8 cellular contexts compared by ENCODE assay signal in genomic region chr4:68349361-68350360, GRCh38. TPM values are rescaled to one million over a fixed set of nuclear protein-coding genes. Genes with fewer than 3 reads are reported as not detected.
DNase-seq lines count a peak whose midpoint lies in the region; ATAC-seq, FAIRE-seq and TF ChIP-seq lines count a peak whose summit lies in the region.

Gene YTHDC1 (minus strand): TSS chr4:68350090. CDS start chr4:68349753, 337 bp downstream.

- H3K4me2 ChIP-seq in OCI-LY7 (ENCODE audit: low read length) (peak within 1 kb of the TSS; percentile 86), endothelial cell of umbilical vein (ENCODE audit: insufficient read depth, low read length) (peak within 1 kb of the TSS; percentile 98)

- DNase-seq in DMS 273 (lab: John Stamatoyannopoulos, UW; ENCODE audit: unreplicated experiment) (peak; percentile 96), HuH-7.5 (ENCODE audit: low spot score) (peak; percentile 85), OCI-LY7 (ENCODE audit: low spot score) (peak; percentile 95), activated T-cell treated with anti-CD3 and anti-CD28 coated beads for 1 hour (ENCODE audit: low read depth) (peak; percentile 91), endothelial cell of umbilical vein (ENCODE audit: low read depth, low spot score) (peak; percentile 98), midbrain (lab: John Stamatoyannopoulos, UW) (peak; percentile 96)
- DNase-seq in stimulated activated CD8-positive, alpha-beta memory T cell treated with anti-CD3 and anti-CD28 coated beads, Interleukin-2, amount 100 ng/mL, for 1 hour (ENCODE audit: low read depth in 2 of 2) = peak; percentile 88 to 92

- dilution Hi-C loops in endothelial cell of umbilical vein (cut with MboI; ENCODE audit: extremely low pct_ligation_motif_present, low sequenced_read_pairs) = no loop called here

- BruUV-seq in OCI-LY7 (replicated peaks; lab: Mats Ljungman, UMichigan) (no TSS peak), endothelial cell of umbilical vein (replicated peaks; lab: Mats Ljungman, UMichigan) (no TSS peak)

- CTCF ChIA-PET in OCI-LY7 (lab: Charles Lee; ENCODE audit: unreplicated experiment) (no interaction called here), endothelial cell of umbilical vein (lab: Charles Lee) (no interaction called here)

- peak within 1 kb of the TSS; percentile 98 for H3K9ac ChIP-seq in endothelial cell of umbilical vein (replicated peaks; ENCODE audit: extremely low read depth, insufficient read depth, low read length)

- peak; percentile 98 for ATAC-seq in GM21526 (IDR thresholded peaks at IDR 0.05; ENCODE audit: low FRiP score, unreplicated experiment)

- TF ChIP-seq CTCF in OCI-LY7 (conservative IDR thresholded peaks at IDR 0.05; ENCODE audit: low read length) (no peak), endothelial cell of umbilical vein (IDR thresholded peaks at IDR 0.05; ENCODE audit: extremely low read depth in 1 of 2, insufficient read depth in 1 of 2, low read depth in 1 of 2, low read length in 2 of 2) (no peak)

- POLR2A ChIA-PET in OCI-LY7 (lab: Charles Lee) (interaction anchor here (0.6 to 1.1 kb wide), 3 partner anchors 11 to 43 kb away, joined by 3 to 4 read pairs (median 3); no protein-coding TSS in a partner anchor), endothelial cell of umbilical vein (lab: Charles Lee) (interaction anchor here (0.6 kb wide), 1 partner anchor 705 kb away, joined by 3 read pairs; no protein-coding TSS in a partner anchor)

- H3K9me3 ChIP-seq in OCI-LY7 (ENCODE audit: low read length) = no peaks in the 10 kb centered on the region
- no peaks in the 10 kb centered on the region for H3K9me3 ChIP-seq in endothelial cell of umbilical vein (replicated peaks; ENCODE audit: control insufficient read depth, insufficient read depth, low read length)

- H3K4me3 ChIP-seq in OCI-LY7 (ENCODE audit: low read depth, low read length, poor library complexity, severe bottlenecking) (peak within 1 kb of the TSS; percentile 95), endothelial cell of umbilical vein (replicated peaks in 1 of 3; ENCODE audit: insufficient read depth in 1 of 3, low read depth in 1 of 3, low read length in 3 of 3) (peak within 1 kb of the TSS; percentile 65 to 99 (median 82))

- H3K27me3 ChIP-seq in endothelial cell of umbilical vein (ENCODE audit: control insufficient read depth in 2 of 2, insufficient read depth in 2 of 2, low read length in 2 of 2) = peaks cover 1 to 2% of the 10 kb centered on the region in 2 experiments

- H3K79me2 ChIP-seq in OCI-LY7 (ENCODE audit: insufficient read depth, low read depth, low read length) (peaks cover 50% of the 10 kb centered on the region), endothelial cell of umbilical vein (ENCODE audit: control insufficient read depth, insufficient read depth, low read length) (peaks cover 51% of the 10 kb centered on the region)

- FAIRE-seq in endothelial cell of umbilical vein (lab: Jason Lieb, UNC) = peak; percentile 96

- H3K4me1 ChIP-seq in OCI-LY7 (ENCODE audit: insufficient read depth, low read length, poor library complexity, severe bottlenecking) = peaks cover 16% of the 10 kb centered on the region
- H3K4me1 ChIP-seq in endothelial cell of umbilical vein (ENCODE audit: control insufficient read depth, extremely low read depth, insufficient read depth, low read length) = peaks cover 18% of the 10 kb centered on the region

- TF ChIP-seq POLR2A in endothelial cell of umbilical vein (IDR thresholded peaks at IDR 0.05; ENCODE audit: low read depth, low read length) = peak; percentile 57

- peaks cover 43% of the 10 kb centered on the region for H3K36me3 ChIP-seq in OCI-LY7 (ENCODE audit: insufficient read depth, low read length)
- no peaks in the 10 kb centered on the region for H3K36me3 ChIP-seq in endothelial cell of umbilical vein (ENCODE audit: control insufficient read depth in 2 of 2, extremely low read depth in 1 of 2, insufficient read depth in 2 of 2, low read length in 2 of 2)

- no peaks in the 10 kb centered on the region for H3K9me1 ChIP-seq in endothelial cell of umbilical vein (replicated peaks; ENCODE audit: control insufficient read depth, extremely low read depth, insufficient read depth, low read length)

- H2AFZ ChIP-seq in OCI-LY7 (ENCODE audit: low read length) (peak within 1 kb of the TSS; percentile 92), endothelial cell of umbilical vein (ENCODE audit: low read depth, low read length) (peak within 1 kb of the TSS; percentile 95)

- H3K27ac ChIP-seq in OCI-LY7 (ENCODE audit: low read depth, low read length, poor library complexity, severe bottlenecking) = peak within 1 kb of the TSS; percentile 70
- peak within 1 kb of the TSS; percentile 89 for H3K27ac ChIP-seq in endothelial cell of umbilical vein (ENCODE audit: insufficient read depth, low read depth, low read length)

- H3K9me2 ChIP-seq in OCI-LY7 (ENCODE audit: insufficient read depth, low read length) = no peaks in the 10 kb centered on the region

- H4K20me1 ChIP-seq in OCI-LY7 (ENCODE audit: insufficient read depth, low read length) (peaks cover 33% of the 10 kb centered on the region), endothelial cell of umbilical vein (replicated peaks; ENCODE audit: control insufficient read depth, extremely low read depth, insufficient read depth, low read length) (peaks cover 4% of the 10 kb centered on the region)

- intact Hi-C loops in OCI-LY7 (cut with micrococcal nuclease; ENCODE audit: unreplicated experiment) (loop anchor here (10.0 kb wide), 1 partner anchor 805 kb away; the partner anchor contains the start of gene CENPC), endothelial cell of umbilical vein (cut with micrococcal nuclease) (loop anchor here (1.0 to 5.0 kb wide), 3 partner anchors 24 to 807 kb away; no protein-coding TSS in a partner anchor)

TF ChIP-seq in endothelial cell of umbilical vein, 7 proteins besides CTCF, POLR2A, EP300 and RAD21:
- TF ChIP-seq POLR2AphosphoS5 (IDR thresholded peaks at IDR 0.05; ENCODE audit: insufficient read depth, low read depth, low read length) = peak; percentile 59
- no peak for TF ChIP-seq FOS (IDR thresholded peaks at IDR 0.05; ENCODE audit: borderline replicate concordance, insufficient read depth, low read length)
- TF ChIP-seq MYC (IDR thresholded peaks at IDR 0.05; ENCODE audit: low read depth, low read length) = peak; percentile 59
- TF ChIP-seq JUN (IDR thresholded peaks at IDR 0.05; ENCODE audit: borderline replicate concordance, insufficient read depth, insufficient read length, low read depth) = no peak
- no peak for TF ChIP-seq GATA2 (IDR thresholded peaks at IDR 0.05; ENCODE audit: insufficient read depth, insufficient read length, low read depth, low read length)
- no peak for TF ChIP-seq EZH2 (IDR thresholded peaks at IDR 0.05; ENCODE audit: borderline replicate concordance, low read depth, low read length, severe bottlenecking)
- TF ChIP-seq MAX (IDR thresholded peaks at IDR 0.05; ENCODE audit: insufficient read depth, insufficient read length) = peak; percentile 27

RNA-seq across cellular contexts. Expression of gene YTHDC1, which starts in this region (rescaled TPM):
- total RNA-seq in OCI-LY7 (2014; rRNA removed; shearing (Covaris generic)) = 62.4 and 65.3 TPM in 2 replicates
- total RNA-seq in OCI-LY7 (2022) (93.0 and 102 TPM in 2 replicates), endothelial cell of umbilical vein (60.4 and 68.7 TPM in 2 replicates)
- 12.7 and 17.8 TPM in 2 replicates for polyA plus RNA-seq in endothelial cell of umbilical vein
- polyA plus RNA-seq in endothelial cell of umbilical vein (2011; cell fraction: cytosol; rRNA removed) = 21.9 and 24.0 TPM in 2 replicates
- 99.0 and 116 TPM in 2 replicates for polyA plus RNA-seq in endothelial cell of umbilical vein (2011; cell fraction: nucleus; rRNA removed)
- polyA plus RNA-seq in endothelial cell of umbilical vein (2012) = 45.4 and 45.7 TPM in 2 replicates
- polyA minus RNA-seq in endothelial cell of umbilical vein = 41.3 and 56.8 TPM in 2 replicates
- 12.9 TPM for polyA minus RNA-seq in endothelial cell of umbilical vein (2011; cell fraction: cytosol; rRNA and poly(A)+ RNA removed)
- 121 and 153 TPM in 2 replicates for polyA minus RNA-seq in endothelial cell of umbilical vein (2011; cell fraction: nucleus; rRNA and poly(A)+ RNA removed)

Comparison
In these comparisons a context has a peak if more than half of its experiments do, and no peak if none do; other contexts are left out.
1. Peak in every context shown above with its lines: DNase-seq, ATAC-seq, H3K4me3 ChIP-seq and H3K27ac ChIP-seq.